In genomic region chr19:47509170-47509847, GRCh38 we compare ENCODE assay signal across 17 cellular contexts. TPM values are rescaled to one million over a fixed set of nuclear protein-coding genes. Genes with fewer than 3 reads are reported as not detected.
DNase-seq lines count a peak whose midpoint lies in the region; ATAC-seq, FAIRE-seq and TF ChIP-seq lines count a peak whose summit lies in the region.
"Had no signal": no experiment of that assay in that cellular context is flagged by ENCODE, and none has a peak within 500 bp of the region (broad histone marks: within the 10 kb centered on the region; RNA-seq: fewer than 3 reads in every experiment).

No MANE protein-coding gene starts in this region.

- TF ChIP-seq EP300 in stomach (IDR thresholded peaks at IDR 0.05), result no peak

- ATAC-seq in HG02970 (IDR thresholded peaks at IDR 0.05; ENCODE audit: low FRiP score, unreplicated experiment), result no peak
- ATAC-seq: activated T-helper 17 cell treated with anti-CD3 and anti-CD28 coated beads, Interleukin-2, amount 50 U/mL, for 72 hours had no signal

- DNase-seq in astrocyte (ENCODE audit: low read depth) (no peak), stomach (no peak), occipital lobe (lab: John Stamatoyannopoulos, UW) (no peak), GM12891 (ENCODE audit: insufficient read length, low spot score) (no peak)
- DNase-seq: activated CD4-positive, alpha-beta T cell treated with anti-CD3 and anti-CD28 coated beads, Interleukin-2, amount 10 ng/mL, durations not matched to agents 7 days and 5 days; CD8-positive, alpha-beta memory T cell; NCI-H187; ovary; stimulated activated CD4-positive, alpha-beta T cell treated with anti-CD3 and anti-CD28 coated beads, Interleukin-1b, Interleukin-23, amount 100 ng/mL, for 48 hours had no signal

- 61 to 77% (median 66%) methylated on average over 20 of the region's 20 CpGs for WGBS in stomach, 5 donors

- peaks cover 18% of the 10 kb centered on the region for H3K4me1 ChIP-seq in Loucy (ENCODE audit: insufficient read depth, low read length, poor library complexity, severe bottlenecking)
- H3K4me1 ChIP-seq in astrocyte (ENCODE audit: insufficient read depth, low read length), result peaks cover 19% of the 10 kb centered on the region
- peaks cover 79 to 90% (median 84%) of the 10 kb centered on the region in 4 donors for H3K4me1 ChIP-seq in stomach

- H3K79me2 ChIP-seq in Loucy (ENCODE audit: insufficient read depth, low read length) (peaks cover 77% of the 10 kb centered on the region), astrocyte (ENCODE audit: insufficient read depth, low read length) (peaks cover 95% of the 10 kb centered on the region)

- H3K4me3 Mint-ChIP-seq in astrocyte (ENCODE audit: unreplicated experiment), result peak overlapping the region; percentile 41
- H3K4me3 Mint-ChIP-seq: activated CD4-positive, alpha-beta T cell treated with anti-CD3 and anti-CD28 coated beads, Interleukin-2, amount 10 ng/mL, durations not matched to agents 7 days and 5 days; activated T-helper 17 cell treated with anti-CD3 and anti-CD28 coated beads, Interleukin-2, amount 50 U/mL, for 72 hours had no signal

- H3K27me3 Mint-ChIP-seq in astrocyte (ENCODE audit: low read depth, unreplicated experiment), result no peaks in the 10 kb centered on the region
- H3K27me3 Mint-ChIP-seq: activated CD4-positive, alpha-beta T cell treated with anti-CD3 and anti-CD28 coated beads, Interleukin-2, amount 10 ng/mL, durations not matched to agents 7 days and 5 days; activated T-helper 17 cell treated with anti-CD3 and anti-CD28 coated beads, Interleukin-2, amount 50 U/mL, for 72 hours; CD8-positive, alpha-beta memory T cell had no signal

- peaks cover 9% of the 10 kb centered on the region for H3K36me3 Mint-ChIP-seq in astrocyte (ENCODE audit: low read depth, unreplicated experiment)

- FAIRE-seq in astrocyte (lab: Jason Lieb, UNC) (no peak), GM12891 (lab: Jason Lieb, UNC) (no peak)
- FAIRE-seq: G401.6 had no signal

- H2AFZ ChIP-seq in Loucy (ENCODE audit: low read length) (no peak overlapping the region), astrocyte (ENCODE audit: low read depth, low read length) (no peak overlapping the region)

- H3K27me3 ChIP-seq in Loucy (ENCODE audit: insufficient read depth, low read length, poor library complexity, severe bottlenecking), result no peaks in the 10 kb centered on the region
- H3K27me3 ChIP-seq in astrocyte (ENCODE audit: insufficient read depth, low read length), result no peaks in the 10 kb centered on the region
- no peaks in the 10 kb centered on the region for H3K27me3 ChIP-seq in layer of hippocampus (ENCODE audit: control insufficient read depth, insufficient read depth, low read length)
- no peaks in the 10 kb centered on the region for H3K27me3 ChIP-seq in stomach
- H3K27me3 ChIP-seq: cardiac muscle cell, ovary had no signal

- H4K20me1 ChIP-seq in Loucy (ENCODE audit: insufficient read depth, low read length, poor library complexity, severe bottlenecking) (peaks cover 40% of the 10 kb centered on the region), astrocyte (ENCODE audit: insufficient read depth, low read length) (peaks cover 93% of the 10 kb centered on the region)

- no peaks in the 10 kb centered on the region for H3F3A ChIP-seq in Loucy (ENCODE audit: low read depth)

- no peaks in the 10 kb centered on the region for H3K9me2 ChIP-seq in Loucy (replicated peaks; ENCODE audit: low read depth, low read length)

- peaks cover 42% of the 10 kb centered on the region for H3K4me1 Mint-ChIP-seq in astrocyte (ENCODE audit: low read depth, unreplicated experiment)

- H3K9ac ChIP-seq in Loucy (ENCODE audit: low read depth, low read length, poor library complexity, severe bottlenecking) (peak overlapping the region; percentile 95), astrocyte (ENCODE audit: low read length) (no peak overlapping the region)
- H3K9ac ChIP-seq: KMS-11 had no signal

- no peak overlapping the region for H3K27ac Mint-ChIP-seq in astrocyte (ENCODE audit: unreplicated experiment)

- H3K27ac ChIP-seq in astrocyte (ENCODE audit: low read depth, low read length), result no peak overlapping the region
- peak overlapping the region; percentile 53 for H3K27ac ChIP-seq in layer of hippocampus (ENCODE audit: low read depth, low read length)
- H3K27ac ChIP-seq in stomach, result peak overlapping the region in 4 of 5 donors; percentile 96 to 99 (median 98)
- H3K27ac ChIP-seq: cardiac muscle cell, KMS-11 had no signal

- TF ChIP-seq POLR2A in stomach (IDR thresholded peaks at IDR 0.05), result no peak
- TF ChIP-seq POLR2A in GM12891 (IDR thresholded peaks at IDR 0.05; ENCODE audit: low read depth, low read length), result no peak

- intact Hi-C loops in stomach (cut with DNase I; ENCODE audit: low total_unique reads), result no loop called here

- no peaks in the 10 kb centered on the region for H3K9me3 Mint-ChIP-seq in astrocyte (ENCODE audit: unreplicated experiment)
- H3K9me3 Mint-ChIP-seq: activated CD4-positive, alpha-beta T cell treated with anti-CD3 and anti-CD28 coated beads, Interleukin-2, amount 10 ng/mL, durations not matched to agents 7 days and 5 days; activated T-helper 17 cell treated with anti-CD3 and anti-CD28 coated beads, Interleukin-2, amount 50 U/mL, for 72 hours; CD8-positive, alpha-beta memory T cell had no signal

- TF ChIP-seq CTCF in Loucy (conservative IDR thresholded peaks at IDR 0.05; ENCODE audit: low read length), result no peak
- TF ChIP-seq CTCF in astrocyte (IDR thresholded peaks at IDR 0.05; ENCODE audit: insufficient read depth, low read depth, low read length), result no peak
- no peak for TF ChIP-seq CTCF in stomach (IDR thresholded peaks at IDR 0.05)

- no peak overlapping the region for H3K4me3 ChIP-seq in Loucy (ENCODE audit: low read length, poor library complexity, severe bottlenecking)
- no peak overlapping the region for H3K4me3 ChIP-seq in astrocyte (ENCODE audit: insufficient read depth, low read depth, low read length)
- H3K4me3 ChIP-seq in stomach, result no peak overlapping the region
- H3K4me3 ChIP-seq: cardiac muscle cell, lung, ovary had no signal

- H3K36me3 ChIP-seq in Loucy (ENCODE audit: insufficient read depth, low read length) (no peaks in the 10 kb centered on the region), astrocyte (ENCODE audit: insufficient read depth, low read length) (no peaks in the 10 kb centered on the region), stomach (peaks cover 0 to 26% (median 22%) of the 10 kb centered on the region in 4 donors)
- H3K36me3 ChIP-seq: cardiac muscle cell, ovary had no signal

- no peaks in the 10 kb centered on the region for H3K9me3 ChIP-seq in Loucy (ENCODE audit: insufficient read depth, low read depth, low read length)
- no peaks in the 10 kb centered on the region for H3K9me3 ChIP-seq in astrocyte (ENCODE audit: insufficient read depth, low read depth, low read length)
- H3K9me3 ChIP-seq in stomach, result no peaks in the 10 kb centered on the region
- H3K9me3 ChIP-seq: ovary had no signal

- H3K4me2 ChIP-seq in Loucy (ENCODE audit: low read depth, low read length, poor library complexity, severe bottlenecking), result no peak overlapping the region
- H3K4me2 ChIP-seq in astrocyte (ENCODE audit: low read length), result no peak overlapping the region
- H3K4me2 ChIP-seq: KMS-11 had no signal

TF ChIP-seq in GM12891, 5 proteins besides CTCF, POLR2A, EP300 and RAD21:
- no peak for TF ChIP-seq POU2F2 (IDR thresholded peaks at IDR 0.05; ENCODE audit: low read depth, low read length)
- no peak for TF ChIP-seq PAX5 (IDR thresholded peaks at IDR 0.05; ENCODE audit: insufficient read depth, low read length, severe bottlenecking)
- no peak for TF ChIP-seq TAF1 (IDR thresholded peaks at IDR 0.05; ENCODE audit: low read depth, low read length)
- TF ChIP-seq SPI1 (IDR thresholded peaks at IDR 0.05; ENCODE audit: low read depth, low read length), result no peak
- no peak for TF ChIP-seq POLR2AphosphoS5 (IDR thresholded peaks at IDR 0.05; ENCODE audit: low read depth, low read length)

RNA-seq across cellular contexts. Expression of gene NAPA, which starts 5.6 kb away (rescaled TPM):
- total RNA-seq in astrocyte, result 122 and 132 TPM in 2 replicates
- total RNA-seq in stomach, result 100 to 1,000 TPM in 3 of 5 donors, 10 to 100 TPM in 2; 46.1 to 170 (median 139) TPM
- polyA plus RNA-seq in stomach, result 100 to 1,000 TPM in 2 of 3 donors, 10 to 100 TPM in 1; 91.1 to 107 (median 105) TPM
- total RNA-seq in occipital lobe, result 26.8 TPM
- 74.0 TPM for polyA plus RNA-seq in GM12891 (2012; ENCODE audit: low read depth, missing spikeins)

RNA-seq across cellular contexts. Expression of gene KPTN, which starts 25.3 kb away (rescaled TPM):
- total RNA-seq in astrocyte (13.2 and 15.9 TPM in 2 replicates), stomach (10 to 100 TPM in 3 of 5 donors, 1 to 10 TPM in 2; 3.2 to 28.0 (median 18.3) TPM), occipital lobe (4.2 TPM)
- 10 to 100 TPM in 2 of 3 donors, 1 to 10 TPM in 1; 6.4 to 23.4 (median 21.5) TPM for polyA plus RNA-seq in stomach
- polyA plus RNA-seq in GM12891 (2012; ENCODE audit: low read depth, missing spikeins), result 8.9 TPM

RNA-seq across cellular contexts. Expression of gene SLC8A2, which starts 37.6 kb away (rescaled TPM):
- total RNA-seq in astrocyte (3.3 and 9.6 TPM in 2 replicates), stomach (10 to 100 TPM in 1 of 5 donors, 1 to 10 TPM in 3, under 1 TPM in 1; 0.73 to 17.9 (median 6.4) TPM), occipital lobe (40.1 TPM)
- polyA plus RNA-seq in stomach, result under 1 TPM; 0.12 to 0.60 (median 0.46) TPM
- polyA plus RNA-seq in GM12891 (2012; ENCODE audit: low read depth, missing spikeins), result 0.18 TPM
- total RNA-seq: activated CD4-positive, alpha-beta T cell treated with anti-CD3 and anti-CD28 coated beads, Interleukin-2, amount 10 ng/mL, durations not matched to agents 7 days and 5 days; CD8-positive, alpha-beta memory T cell had no signal
- polyA plus RNA-seq: CD8-positive, alpha-beta memory T cell had no signal
